14 cellular contexts compared by ENCODE assay signal in genomic region chr11:3747704-3748103, GRCh38. TPM values are rescaled to one million over a fixed set of nuclear protein-coding genes. Genes with fewer than 3 reads are reported as not detected.
DNase-seq lines count a peak whose midpoint lies in the region; ATAC-seq and TF ChIP-seq lines count a peak whose summit lies in the region.
"Had no signal": no experiment of that assay in that cellular context is flagged by ENCODE, and none has a peak within 500 bp of the region (broad histone marks: within the 10 kb centered on the region; RNA-seq: fewer than 3 reads in every experiment).

No MANE protein-coding gene starts in this region.

- in situ Hi-C loops in mammary epithelial cell (cut with MboI; ENCODE audit: low sequenced_read_pairs in 2 of 2), result no loop called here

- no peak overlapping the region for H3K9ac ChIP-seq in mammary epithelial cell (ENCODE audit: insufficient read depth, low read length)
- H3K9ac ChIP-seq: KMS-11 had no signal

- CTCF ChIA-PET in mammary epithelial cell (lab: Charles Lee; ENCODE audit: low non-redundant PET), result interaction anchor here (0.6 kb wide), 1 partner anchor 326 kb away, joined by 4 read pairs; no protein-coding TSS in a partner anchor

- H3K4me3 ChIP-seq in AG09309 (ENCODE audit: control insufficient read depth, low read depth, low read length) (no peak overlapping the region), mammary epithelial cell (replicated peaks in 1 of 3; ENCODE audit: insufficient read depth in 1 of 3, low read depth in 2 of 3, low read length in 3 of 3) (no peak overlapping the region)
- H3K4me3 ChIP-seq: cardiac muscle cell had no signal

- DNase-seq in AG09309 (ENCODE audit: low read depth) (peak; percentile 48), HS-5 (ENCODE audit: low read depth) (peak; percentile 62), mammary epithelial cell (peak; percentile 90), kidney tubule cell (ENCODE audit: low spot score) (peak; percentile 44), A172 (ENCODE audit: low spot score) (no peak), ecto neural progenitor cell (ENCODE audit: low spot score) (no peak), medulla oblongata (ENCODE audit: extremely low spot score) (no peak)
- DNase-seq: Caco-2; naive thymus-derived CD8-positive, alpha-beta T cell; NCI-H524 treated with DMSO at 0.1 percent for 48 hours; stimulated activated CD4-positive, alpha-beta T cell treated with anti-CD3 and anti-CD28 coated beads, Interleukin-2, amount 100 ng/mL, for 24 hours had no signal

- H2AFZ ChIP-seq in mammary epithelial cell (ENCODE audit: low read depth, low read length), result no peak overlapping the region

- peaks cover 36% of the 10 kb centered on the region for H3K79me2 ChIP-seq in mammary epithelial cell (ENCODE audit: insufficient read depth, low read length)

- no TSS peak for BruUV-seq in mammary epithelial cell (replicated peaks; lab: Mats Ljungman, UMichigan)

- 0% methylated on average over 1 of the region's 1 CpG for WGBS in mammary epithelial cell (ENCODE audit: low coverage, missing lambda C conversion rate)

- H3K4me2 ChIP-seq in mammary epithelial cell (ENCODE audit: insufficient read depth, low read depth, low read length), result peak overlapping the region; percentile 26
- H3K4me2 ChIP-seq: KMS-11 had no signal

- intact Hi-C loops in mammary epithelial cell (cut with micrococcal nuclease), result loop anchor here (1.0 kb wide), 1 partner anchor 61 kb away; the partner anchor contains the start of gene PGAP2

- no peak for ATAC-seq in GM19397 (IDR thresholded peaks at IDR 0.05; ENCODE audit: unreplicated experiment)
- ATAC-seq: naive thymus-derived CD8-positive, alpha-beta T cell had no signal

- no peaks in the 10 kb centered on the region for H4K20me1 ChIP-seq in mammary epithelial cell (ENCODE audit: insufficient read depth, low read length)

- no peaks in the 10 kb centered on the region for H3K9me3 ChIP-seq in mammary epithelial cell (replicated peaks; ENCODE audit: insufficient read depth, low read length)
- H3K9me3 ChIP-seq: Caco-2 had no signal

- TF ChIP-seq CTCF in AG09309 (IDR thresholded peaks at IDR 0.05; ENCODE audit: control insufficient read depth, insufficient read depth, low read depth, low read length, missing control alignments) (no peak), mammary epithelial cell (conservative IDR thresholded peaks at IDR 0.05 in 1 of 2, IDR thresholded peaks at IDR 0.05 in 1 of 2; ENCODE audit: extremely low read depth in 1 of 2, insufficient read depth in 1 of 2, low read depth in 1 of 2, low read length in 2 of 2) (no peak)

- dilution Hi-C loops in mammary epithelial cell (cut with HindIII; ENCODE audit: low sequenced_read_pairs), result no loop called here

- H3K36me3 ChIP-seq in mammary epithelial cell (ENCODE audit: insufficient read depth, low read length), result peaks cover 44% of the 10 kb centered on the region

- H3K27ac ChIP-seq in mammary epithelial cell (ENCODE audit: insufficient read depth, low read depth, low read length), result peak overlapping the region; percentile 26
- H3K27ac ChIP-seq: cardiac muscle cell, KMS-11 had no signal

- peaks cover 14% of the 10 kb centered on the region for H3K4me1 ChIP-seq in mammary epithelial cell (ENCODE audit: insufficient read depth, low read length)

- no peaks in the 10 kb centered on the region for H3K27me3 ChIP-seq in mammary epithelial cell (ENCODE audit: insufficient read depth, low read length)
- H3K27me3 ChIP-seq: cardiac muscle cell had no signal

RNA-seq across cellular contexts. Expression of gene NUP98, which starts 49.6 kb away (rescaled TPM):
- total RNA-seq in mammary epithelial cell, result 100 to 1,000 TPM in 1 of 2 donors, 10 to 100 TPM in 1; 73.6 to 108 TPM
- polyA plus RNA-seq in mammary epithelial cell, result 105 TPM
- 493 TPM for polyA minus RNA-seq in mammary epithelial cell
- 96.6 and 104 TPM in 2 replicates for total RNA-seq in A172 (2014; rRNA removed; shearing (Covaris generic))

Comparison
In these comparisons a context has a peak if more than half of its experiments do, and no peak if none do; other contexts are left out.
1. DNase-seq: peak in AG09309 (single experiment), HS-5 (single experiment), mammary epithelial cell (single experiment) and kidney tubule cell (single experiment); none in A172 (single experiment), ecto neural progenitor cell (single experiment) and medulla oblongata (single experiment).